ENCODE assay signal across 11 cellular contexts in genomic region chr12:52878507-52879393, GRCh38. TPM values are rescaled to one million over a fixed set of nuclear protein-coding genes. Genes with fewer than 3 reads are reported as not detected.
DNase-seq lines count a peak whose midpoint lies in the region; TF ChIP-seq lines count a peak whose summit lies in the region.
"Had no signal": no experiment of that assay in that cellular context is flagged by ENCODE, and none has a peak within 500 bp of the region (broad histone marks: within the 10 kb centered on the region; RNA-seq: fewer than 3 reads in every experiment).

No MANE protein-coding gene starts in this region.

- peak overlapping the region; percentile 86 for H3K18ac ChIP-seq in neuronal stem cell (ENCODE audit: low read length)

- no peak overlapping the region for H2BK5ac ChIP-seq in neuronal stem cell (ENCODE audit: low read length)

- peak overlapping the region; percentile 66 for H2AFZ ChIP-seq in neuronal stem cell (ENCODE audit: low read length)

- H3K4me1 ChIP-seq in BLaER1 (peaks cover 43% of the 10 kb centered on the region), duodenal mucosa (ENCODE audit: control insufficient read depth in 1 of 2, insufficient read depth in 2 of 2, low read length in 2 of 2) (peaks cover 24 to 55% of the 10 kb centered on the region in 2 donors), neuronal stem cell (ENCODE audit: control insufficient read depth in 2 of 2, insufficient read depth in 1 of 2, low read depth in 1 of 2, low read length in 2 of 2) (peaks cover 0 to 13% of the 10 kb centered on the region in 2 donors), ovary (ENCODE audit: insufficient read depth) (peaks cover 4% of the 10 kb centered on the region)

- no peak overlapping the region for H3K4ac ChIP-seq in neuronal stem cell (ENCODE audit: low read length)

- no peak for TF ChIP-seq EP300 in ovary (IDR thresholded peaks at IDR 0.05)

- H3K9me3 ChIP-seq in BLaER1 (no peaks in the 10 kb centered on the region), duodenal mucosa (ENCODE audit: control insufficient read depth in 1 of 2, low read length in 2 of 2) (no peaks in the 10 kb centered on the region), neuronal stem cell (replicated peaks in 1 of 2; ENCODE audit: control insufficient read depth in 2 of 2, insufficient read depth in 1 of 2, low read depth in 1 of 2, low read length in 2 of 2) (no peaks in the 10 kb centered on the region), ovary (no peaks in the 10 kb centered on the region)

- H3K9ac ChIP-seq in BLaER1 (peak overlapping the region; percentile 45; the same call in 1 of the 2 replicates), duodenal mucosa (ENCODE audit: low read depth in 1 of 2, low read length in 2 of 2) (peak overlapping the region; percentile 2 to 69), neuronal stem cell (ENCODE audit: low read depth, low read length, poor library complexity) (peak overlapping the region; percentile 17)

- DNase-seq in NCI-H2171 treated with DMSO at 0.1 percent for 48 hours (lab: John Stamatoyannopoulos, UW) (peak; percentile 88), neuronal stem cell (ENCODE audit: low spot score) (no peak), NCI-H345 treated with DMSO at 0.1 percent for 48 hours (lab: John Stamatoyannopoulos, UW; ENCODE audit: unreplicated experiment) (no peak), DMS79 (lab: John Stamatoyannopoulos, UW) (no peak), ovary (no peak)
- no peak for DNase-seq in stimulated activated CD4-positive, alpha-beta T cell treated with anti-CD3 and anti-CD28 coated beads, Interleukin-1b, Interleukin-23, amount 100 ng/mL, for 48 hours

- no peak overlapping the region; the same call in 1 of the 2 replicates for H3K27ac ChIP-seq in BLaER1
- no peak overlapping the region for H3K27ac ChIP-seq in duodenal mucosa (ENCODE audit: low read depth, low read length)
- H3K27ac ChIP-seq in neuronal stem cell (replicated peaks; ENCODE audit: low read length) = no peak overlapping the region
- no peak overlapping the region for H3K27ac ChIP-seq in ovary

- H3K23ac ChIP-seq in neuronal stem cell (ENCODE audit: low read depth, low read length, poor library complexity) = no peak overlapping the region

- intact Hi-C loops in ovary (cut with DNase I) = loop anchor here in 3 of 4 donors (5.0 kb wide), 4 partner anchors 501 to 726 kb away; no protein-coding TSS in a partner anchor

- no peaks in the 10 kb centered on the region for H3K36me3 ChIP-seq in BLaER1
- no peaks in the 10 kb centered on the region for H3K36me3 ChIP-seq in duodenal mucosa (ENCODE audit: control insufficient read depth in 1 of 2, insufficient read depth in 2 of 2, low read length in 2 of 2)
- no peaks in the 10 kb centered on the region for H3K36me3 ChIP-seq in neuronal stem cell (replicated peaks in 1 of 2; ENCODE audit: control insufficient read depth in 2 of 2, insufficient read depth in 2 of 2, low read length in 2 of 2)
- H3K36me3 ChIP-seq in ovary = no peaks in the 10 kb centered on the region

- no CpG with 5 or more reads among the region's 17 CpGs for WGBS in neuronal stem cell (ENCODE audit: extremely low coverage in 2 of 2, insufficient read length in 2 of 2, insufficient replicate concordance in 1 of 2), 2 donors
- WGBS in ovary, 3 donors = 70 to 77% (median 72%) methylated on average over 17 of the region's 17 CpGs

- no peaks in the 10 kb centered on the region for H4K20me1 ChIP-seq in BLaER1

- H3K4me2 ChIP-seq in BLaER1 (peak overlapping the region; percentile 76), neuronal stem cell (ENCODE audit: insufficient read depth, low read length, poor library complexity, severe bottlenecking) (peak overlapping the region; percentile 50)

- peak overlapping the region; percentile 72 for H2BK120ac ChIP-seq in neuronal stem cell (ENCODE audit: low read depth, low read length)

- H4K8ac ChIP-seq in neuronal stem cell (ENCODE audit: low read depth, low read length) = peak overlapping the region; percentile 83

- TF ChIP-seq CTCF in ovary (IDR thresholded peaks at IDR 0.05) = no peak

- H3K4me3 ChIP-seq in BLaER1 (no peak overlapping the region), duodenal mucosa (ENCODE audit: low read depth in 1 of 2, low read length in 2 of 2) (peak overlapping the region; percentile 58 to 67), neuronal stem cell (ENCODE audit: low read length in 2 of 2) (peak overlapping the region in 1 of 2 donors; percentile 28), ovary (no peak overlapping the region)

- TF ChIP-seq POLR2A in ovary (IDR thresholded peaks at IDR 0.05) = no peak

- no peaks in the 10 kb centered on the region for H3K79me1 ChIP-seq in neuronal stem cell (ENCODE audit: low read depth, low read length)

- peak overlapping the region; percentile 52 for H2BK15ac ChIP-seq in neuronal stem cell (ENCODE audit: low read length)

- peak overlapping the region; percentile 72 for H3K14ac ChIP-seq in neuronal stem cell (ENCODE audit: low read length)

- peak overlapping the region; percentile 22 for H4K91ac ChIP-seq in neuronal stem cell (ENCODE audit: low read depth, low read length, poor library complexity)

- H2BK12ac ChIP-seq in neuronal stem cell (ENCODE audit: low read length) = peak overlapping the region; percentile 60

- H3K27me3 ChIP-seq in BLaER1 (no peaks in the 10 kb centered on the region), duodenal mucosa (ENCODE audit: control insufficient read depth in 1 of 2, insufficient read depth in 2 of 2, low read length in 2 of 2) (no peaks in the 10 kb centered on the region), neuronal stem cell (ENCODE audit: control insufficient read depth in 3 of 3, insufficient read depth in 3 of 3, low read depth in 1 of 3, low read length in 3 of 3) (peaks cover 0 to 46% (median 11%) of the 10 kb centered on the region in 3 experiments), ovary (no peaks in the 10 kb centered on the region)

- H2AK5ac ChIP-seq in neuronal stem cell (ENCODE audit: low read depth, low read length) = peak overlapping the region; percentile 53

RNA-seq across cellular contexts. Expression of gene KRT8, which starts 26.1 kb away (rescaled TPM):
- 179 TPM for polyA plus RNA-seq in neuronal stem cell (2013, experiment 1 of 2)
- 174 TPM for polyA plus RNA-seq in neuronal stem cell (2013, experiment 2 of 2)
- total RNA-seq in ovary = 100 to 1,000 TPM in 1 of 7 donors, 10 to 100 TPM in 4, 1 to 10 TPM in 2; 2.7 to 663 (median 47.2) TPM
- 10 to 100 TPM; 16.7 to 43.7 TPM for polyA plus RNA-seq in ovary

RNA-seq across cellular contexts. Expression of gene KRT78, which starts 30.0 kb away (rescaled TPM):
- polyA plus RNA-seq in neuronal stem cell (2013, experiment 1 of 2) = not detected
- polyA plus RNA-seq in neuronal stem cell (2013, experiment 2 of 2) = not detected
- total RNA-seq in ovary = under 1 TPM in 1 of 7 donors, not detected in 6; 0.46 TPM
- not detected for polyA plus RNA-seq in ovary
- total RNA-seq: activated CD4-positive, alpha-beta memory T cell treated with anti-CD3 and anti-CD28 coated beads, Interleukin-2, amount 10 ng/mL, durations not matched to agents 7 days and 5 days; HT1080; sciatic nerve had no signal

RNA-seq across cellular contexts. Expression of gene KRT79, which starts 44.6 kb away (rescaled TPM):
- not detected for polyA plus RNA-seq in neuronal stem cell (2013, experiment 1 of 2)
- not detected for polyA plus RNA-seq in neuronal stem cell (2013, experiment 2 of 2)
- not detected for total RNA-seq in ovary
- not detected for polyA plus RNA-seq in ovary
- total RNA-seq: activated CD4-positive, alpha-beta memory T cell treated with anti-CD3 and anti-CD28 coated beads, Interleukin-2, amount 10 ng/mL, durations not matched to agents 7 days and 5 days; sciatic nerve had no signal

Comparison
In these comparisons a context has a peak if more than half of its experiments do, and no peak if none do; other contexts are left out.
1. H3K4me3 ChIP-seq: peak in duodenal mucosa (2 of 2); none in BLaER1 (single experiment) and ovary (single experiment).
2. Peak in every context shown above with its lines, with median percentiles within 50 percentile points of each other: H3K9ac ChIP-seq.